8 cellular contexts compared by ENCODE assay signal in the genomic region with DNA sequence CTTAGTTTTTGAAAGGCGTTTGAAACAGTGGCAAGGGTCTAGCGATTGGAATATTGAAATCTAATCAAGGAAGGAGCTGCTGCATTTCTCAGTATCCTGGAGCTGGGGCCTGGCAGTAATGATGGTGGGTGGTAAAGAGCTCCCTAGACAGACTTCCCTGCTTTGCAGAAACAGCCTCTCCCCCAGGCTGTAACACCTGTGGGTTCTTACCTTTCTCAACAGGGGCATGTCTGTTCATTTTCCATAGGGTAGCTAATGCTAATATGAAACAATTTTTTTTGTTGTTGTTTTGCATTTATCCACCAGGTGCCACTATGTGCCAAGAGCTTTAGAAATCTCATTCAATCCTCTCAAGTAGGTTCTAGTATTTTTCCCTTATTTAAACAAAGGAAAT.
DNase-seq lines count a peak whose midpoint lies in the region; ATAC-seq and TF ChIP-seq lines count a peak whose summit lies in the region.

No MANE protein-coding gene starts in this region.

- WGBS in esophagus squamous epithelium, 2 donors = 0 to 14% methylated on average over 1 of the region's 2 CpGs

- H3K4me1 Mint-ChIP-seq in activated naive CD8-positive, alpha-beta T cell treated with anti-CD3 and anti-CD28 coated beads, Interleukin-2, amount 10 ng/mL, durations not matched to agents 7 days and 5 days = peaks cover 10% of the 10 kb centered on the region
- peaks cover 7% of the 10 kb centered on the region for H3K4me1 Mint-ChIP-seq in activated naive CD8-positive, alpha-beta T cell treated with anti-CD3 and anti-CD28 coated beads, Interleukin-2, amount 50 U/mL, for 24 hours
- H3K4me1 Mint-ChIP-seq in endothelial cell (ENCODE audit: unreplicated experiment) = peaks cover 11% of the 10 kb centered on the region
- H3K4me1 Mint-ChIP-seq in stimulated activated memory B cell treated with anti-CD40 and anti-IgM and Interleukin-4, amounts not matched to agents 10 μg/mL and 1 μg/mL and 100 μg/mL, for 72 hours = peaks cover 13% of the 10 kb centered on the region

- peaks cover 23% of the 10 kb centered on the region for H3K27me3 Mint-ChIP-seq in activated naive CD8-positive, alpha-beta T cell treated with anti-CD3 and anti-CD28 coated beads, Interleukin-2, amount 10 ng/mL, durations not matched to agents 7 days and 5 days
- H3K27me3 Mint-ChIP-seq in activated naive CD8-positive, alpha-beta T cell treated with anti-CD3 and anti-CD28 coated beads, Interleukin-2, amount 50 U/mL, for 24 hours = peaks cover 26% of the 10 kb centered on the region
- no peaks in the 10 kb centered on the region for H3K27me3 Mint-ChIP-seq in endothelial cell (ENCODE audit: unreplicated experiment)
- H3K27me3 Mint-ChIP-seq in stimulated activated memory B cell treated with anti-CD40 and anti-IgM and Interleukin-4, amounts not matched to agents 10 μg/mL and 1 μg/mL and 100 μg/mL, for 72 hours = peaks cover 53% of the 10 kb centered on the region

- no peaks in the 10 kb centered on the region for H3K9me3 ChIP-seq in esophagus squamous epithelium

- H3K36me3 ChIP-seq in esophagus squamous epithelium = no peaks in the 10 kb centered on the region

- no peak overlapping the region for H3K4me3 ChIP-seq in esophagus squamous epithelium

- intact Hi-C loops in esophagus squamous epithelium (cut with DNase I) = no loop called here

- no peak overlapping the region for H3K27ac ChIP-seq in esophagus squamous epithelium

- no peak for TF ChIP-seq POLR2A in esophagus squamous epithelium (IDR thresholded peaks at IDR 0.05)

- no peak for DNase-seq in activated naive CD8-positive, alpha-beta T cell treated with anti-CD3 and anti-CD28 coated beads, Interleukin-2, amount 10 ng/mL, durations not matched to agents 7 days and 5 days
- DNase-seq in activated naive CD8-positive, alpha-beta T cell treated with anti-CD3 and anti-CD28 coated beads, Interleukin-2, amount 50 U/mL, for 24 hours = no peak
- DNase-seq in MV-4-11 (lab: John Stamatoyannopoulos, UW) (peak; percentile 5), endothelial cell (ENCODE audit: low spot score) (no peak), esophagus squamous epithelium (lab: John Stamatoyannopoulos, UW) (no peak)
- no peak for DNase-seq in activated CD4-positive, alpha-beta T cell treated with anti-CD3 and anti-CD28 coated beads for 4 hours

- H3K36me3 Mint-ChIP-seq in activated naive CD8-positive, alpha-beta T cell treated with anti-CD3 and anti-CD28 coated beads, Interleukin-2, amount 10 ng/mL, durations not matched to agents 7 days and 5 days = no peaks in the 10 kb centered on the region
- H3K36me3 Mint-ChIP-seq in activated naive CD8-positive, alpha-beta T cell treated with anti-CD3 and anti-CD28 coated beads, Interleukin-2, amount 50 U/mL, for 24 hours (ENCODE audit: low read depth) = no peaks in the 10 kb centered on the region
- H3K36me3 Mint-ChIP-seq in endothelial cell (ENCODE audit: low read depth, unreplicated experiment) = no peaks in the 10 kb centered on the region
- H3K36me3 Mint-ChIP-seq in stimulated activated memory B cell treated with anti-CD40 and anti-IgM and Interleukin-4, amounts not matched to agents 10 μg/mL and 1 μg/mL and 100 μg/mL, for 72 hours = no peaks in the 10 kb centered on the region

- peaks cover 0 to 24% (median 0%) of the 10 kb centered on the region in 4 donors for H3K27me3 ChIP-seq in esophagus squamous epithelium

- TF ChIP-seq CTCF in endothelial cell (IDR thresholded peaks at IDR 0.05; ENCODE audit: unreplicated experiment) (peak; percentile 50), esophagus squamous epithelium (IDR thresholded peaks at IDR 0.05) (peak in 2 of 6 experiments; percentile 2 to 19)

- H3K4me1 ChIP-seq in esophagus squamous epithelium = peaks cover 0 to 8% (median 3%) of the 10 kb centered on the region in 3 donors

- H3K27ac Mint-ChIP-seq in activated naive CD8-positive, alpha-beta T cell treated with anti-CD3 and anti-CD28 coated beads, Interleukin-2, amount 10 ng/mL, durations not matched to agents 7 days and 5 days = no peak overlapping the region
- H3K27ac Mint-ChIP-seq in activated naive CD8-positive, alpha-beta T cell treated with anti-CD3 and anti-CD28 coated beads, Interleukin-2, amount 50 U/mL, for 24 hours = no peak overlapping the region
- H3K27ac Mint-ChIP-seq in endothelial cell (ENCODE audit: unreplicated experiment) = no peak overlapping the region
- H3K27ac Mint-ChIP-seq in stimulated activated memory B cell treated with anti-CD40 and anti-IgM and Interleukin-4, amounts not matched to agents 10 μg/mL and 1 μg/mL and 100 μg/mL, for 72 hours = no peak overlapping the region

- peak; percentile 39 for ATAC-seq in activated naive CD8-positive, alpha-beta T cell treated with anti-CD3 and anti-CD28 coated beads, Interleukin-2, amount 10 ng/mL, durations not matched to agents 7 days and 5 days (ENCODE audit: low read depth)
- no peak for ATAC-seq in activated naive CD8-positive, alpha-beta T cell treated with anti-CD3 and anti-CD28 coated beads, Interleukin-2, amount 50 U/mL, for 24 hours
- ATAC-seq in HG02623 (IDR thresholded peaks at IDR 0.05; ENCODE audit: unreplicated experiment) = peak; percentile 46
- ATAC-seq in stimulated activated memory B cell treated with anti-CD40 and anti-IgM and Interleukin-4, amounts not matched to agents 10 μg/mL and 1 μg/mL and 100 μg/mL, for 72 hours = no peak

- H3K9me3 Mint-ChIP-seq in activated naive CD8-positive, alpha-beta T cell treated with anti-CD3 and anti-CD28 coated beads, Interleukin-2, amount 10 ng/mL, durations not matched to agents 7 days and 5 days = no peaks in the 10 kb centered on the region
- H3K9me3 Mint-ChIP-seq in activated naive CD8-positive, alpha-beta T cell treated with anti-CD3 and anti-CD28 coated beads, Interleukin-2, amount 50 U/mL, for 24 hours = no peaks in the 10 kb centered on the region
- H3K9me3 Mint-ChIP-seq in endothelial cell (ENCODE audit: unreplicated experiment) = no peaks in the 10 kb centered on the region
- H3K9me3 Mint-ChIP-seq in stimulated activated memory B cell treated with anti-CD40 and anti-IgM and Interleukin-4, amounts not matched to agents 10 μg/mL and 1 μg/mL and 100 μg/mL, for 72 hours = no peaks in the 10 kb centered on the region

- H3K4me3 Mint-ChIP-seq in activated naive CD8-positive, alpha-beta T cell treated with anti-CD3 and anti-CD28 coated beads, Interleukin-2, amount 10 ng/mL, durations not matched to agents 7 days and 5 days = no peak overlapping the region
- no peak overlapping the region for H3K4me3 Mint-ChIP-seq in activated naive CD8-positive, alpha-beta T cell treated with anti-CD3 and anti-CD28 coated beads, Interleukin-2, amount 50 U/mL, for 24 hours
- H3K4me3 Mint-ChIP-seq in endothelial cell (ENCODE audit: unreplicated experiment) = no peak overlapping the region
- H3K4me3 Mint-ChIP-seq in stimulated activated memory B cell treated with anti-CD40 and anti-IgM and Interleukin-4, amounts not matched to agents 10 μg/mL and 1 μg/mL and 100 μg/mL, for 72 hours = peak overlapping the region; percentile 13

- POLR2A ChIA-PET in activated naive CD8-positive, alpha-beta T cell treated with anti-CD3 and anti-CD28 coated beads, Interleukin-2, amount 10 ng/mL, durations not matched to agents 7 days and 5 days (lab: Charles Lee) = no interaction called here

Comparison
In these comparisons a context has a peak if more than half of its experiments do, and no peak if none do; other contexts are left out.
1. ATAC-seq: peak in activated naive CD8-positive, alpha-beta T cell treated with anti-CD3 and anti-CD28 coated beads, Interleukin-2, amount 10 ng/mL, durations not matched to agents 7 days and 5 days (single experiment) and HG02623 (single experiment); none in activated naive CD8-positive, alpha-beta T cell treated with anti-CD3 and anti-CD28 coated beads, Interleukin-2, amount 50 U/mL, for 24 hours (single experiment) and stimulated activated memory B cell treated with anti-CD40 and anti-IgM and Interleukin-4, amounts not matched to agents 10 μg/mL and 1 μg/mL and 100 μg/mL, for 72 hours (single experiment).